In genomic region chr6:107661291-107661690, GRCh38 we compare ENCODE assay signal across 28 cellular contexts.
A peak's percentile ranks its signal among the peaks of the same experiment; 100 is the strongest.
DNase-seq lines count a peak whose midpoint lies in the region; ATAC-seq and TF ChIP-seq lines count a peak whose summit lies in the region.
"Had no signal": no experiment of that assay in that cellular context is flagged by ENCODE, and none has a peak within 500 bp of the region (broad histone marks: within the 10 kb centered on the region; RNA-seq: fewer than 3 reads in every experiment).

No MANE protein-coding gene starts in this region.

- intact Hi-C loops in PC-3 (cut with micrococcal nuclease) = no loop called here
- intact Hi-C loops in activated T-helper 2 cell treated with anti-CD3 and anti-CD28 coated beads, Interferon-gamma antibody, Interleukin-2, Interleukin-4, amounts not matched to agents 10 μg/mL and 5 μg/mL and 100 μg/mL, durations not matched to agents 14 hours and 24 hours and 36 hours (cut with micrococcal nuclease) = no loop called here

- H3K4me3 Mint-ChIP-seq in neural crest cell = peak overlapping the region; percentile 1
- no peak overlapping the region for H3K4me3 Mint-ChIP-seq in stimulated activated memory B cell treated with anti-CD40 and anti-IgM and Interleukin-4, amounts not matched to agents 10 μg/mL and 1 μg/mL and 100 μg/mL, for 72 hours
- H3K4me3 Mint-ChIP-seq in activated T-helper 2 cell treated with anti-CD3 and anti-CD28 coated beads, Interferon-gamma antibody, Interleukin-2, Interleukin-4, amounts not matched to agents 10 μg/mL and 5 μg/mL and 100 μg/mL, durations not matched to agents 14 hours and 24 hours and 36 hours (ENCODE audit: low read depth) = no peak overlapping the region
- H3K4me3 Mint-ChIP-seq: B cell; CD8-positive, alpha-beta T cell had no signal

- no peak overlapping the region for H3K27ac Mint-ChIP-seq in neural crest cell (ENCODE audit: unreplicated experiment)
- H3K27ac Mint-ChIP-seq in stimulated activated memory B cell treated with anti-CD40 and anti-IgM and Interleukin-4, amounts not matched to agents 10 μg/mL and 1 μg/mL and 100 μg/mL, for 72 hours = peak overlapping the region; percentile 51
- H3K27ac Mint-ChIP-seq in activated T-helper 2 cell treated with anti-CD3 and anti-CD28 coated beads, Interferon-gamma antibody, Interleukin-2, Interleukin-4, amounts not matched to agents 10 μg/mL and 5 μg/mL and 100 μg/mL, durations not matched to agents 14 hours and 24 hours and 36 hours = no peak overlapping the region
- H3K27ac Mint-ChIP-seq: B cell; CD8-positive, alpha-beta T cell had no signal

- H3K36me3 Mint-ChIP-seq in neural crest cell (ENCODE audit: low read depth) = peaks cover 12% of the 10 kb centered on the region
- H3K36me3 Mint-ChIP-seq in stimulated activated memory B cell treated with anti-CD40 and anti-IgM and Interleukin-4, amounts not matched to agents 10 μg/mL and 1 μg/mL and 100 μg/mL, for 72 hours = peaks cover 6% of the 10 kb centered on the region
- no peaks in the 10 kb centered on the region for H3K36me3 Mint-ChIP-seq in activated T-helper 2 cell treated with anti-CD3 and anti-CD28 coated beads, Interferon-gamma antibody, Interleukin-2, Interleukin-4, amounts not matched to agents 10 μg/mL and 5 μg/mL and 100 μg/mL, durations not matched to agents 14 hours and 24 hours and 36 hours (ENCODE audit: low read depth)
- H3K36me3 Mint-ChIP-seq: CD8-positive, alpha-beta T cell had no signal

- no peak for TF ChIP-seq CTCF in PC-3 (conservative IDR thresholded peaks at IDR 0.05; ENCODE audit: low read depth, low read length)
- TF ChIP-seq CTCF in neural crest cell (conservative IDR thresholded peaks at IDR 0.05) = no peak

- peaks cover 25% of the 10 kb centered on the region for H3K4me1 ChIP-seq in PC-3 (ENCODE audit: insufficient read depth, low read length)
- H3K4me1 ChIP-seq: Caco-2 had no signal

- no TSS peak for BruUV-seq in PC-3 (replicated peaks; lab: Mats Ljungman, UMichigan)

- H3K4me3 ChIP-seq in PC-3 (ENCODE audit: low read length) = no peak overlapping the region
- H3K4me3 ChIP-seq: GM12878, HAP-1, SJSA1 had no signal

- H3K27me3 Mint-ChIP-seq in neural crest cell (ENCODE audit: low read depth) = no peaks in the 10 kb centered on the region
- no peaks in the 10 kb centered on the region for H3K27me3 Mint-ChIP-seq in stimulated activated memory B cell treated with anti-CD40 and anti-IgM and Interleukin-4, amounts not matched to agents 10 μg/mL and 1 μg/mL and 100 μg/mL, for 72 hours
- peaks cover 22% of the 10 kb centered on the region for H3K27me3 Mint-ChIP-seq in activated T-helper 2 cell treated with anti-CD3 and anti-CD28 coated beads, Interferon-gamma antibody, Interleukin-2, Interleukin-4, amounts not matched to agents 10 μg/mL and 5 μg/mL and 100 μg/mL, durations not matched to agents 14 hours and 24 hours and 36 hours (ENCODE audit: low read depth)
- H3K27me3 Mint-ChIP-seq: B cell had no signal

- no peaks in the 10 kb centered on the region for H3K27me3 ChIP-seq in PC-3 (ENCODE audit: low read length)
- H3K27me3 ChIP-seq: SJSA1 had no signal

- ATAC-seq in PC-3 = no peak
- no peak for ATAC-seq in stimulated activated memory B cell treated with anti-CD40 and anti-IgM and Interleukin-4, amounts not matched to agents 10 μg/mL and 1 μg/mL and 100 μg/mL, for 72 hours
- ATAC-seq: CD8-positive, alpha-beta T cell; GM12878 had no signal

- CTCF ChIA-PET in PC-3 (lab: Charles Lee) = no interaction called here

- no peaks in the 10 kb centered on the region for H4K20me1 ChIP-seq in PC-3 (ENCODE audit: low read length)

- peaks cover 84% of the 10 kb centered on the region for H3K4me1 Mint-ChIP-seq in neural crest cell
- H3K4me1 Mint-ChIP-seq in stimulated activated memory B cell treated with anti-CD40 and anti-IgM and Interleukin-4, amounts not matched to agents 10 μg/mL and 1 μg/mL and 100 μg/mL, for 72 hours = peaks cover 49% of the 10 kb centered on the region
- peaks cover 40% of the 10 kb centered on the region for H3K4me1 Mint-ChIP-seq in activated T-helper 2 cell treated with anti-CD3 and anti-CD28 coated beads, Interferon-gamma antibody, Interleukin-2, Interleukin-4, amounts not matched to agents 10 μg/mL and 5 μg/mL and 100 μg/mL, durations not matched to agents 14 hours and 24 hours and 36 hours (ENCODE audit: low read depth)

- POLR2A ChIA-PET in PC-3 (lab: Charles Lee; ENCODE audit: unreplicated experiment) = no interaction called here

- no peak overlapping the region for H2AFZ ChIP-seq in PC-3 (ENCODE audit: low read length)

- no peaks in the 10 kb centered on the region for H3F3A ChIP-seq in PC-3 (ENCODE audit: low read length, unreplicated experiment)

- H3K27ac ChIP-seq in PC-3 (ENCODE audit: low read length) = peak overlapping the region; percentile 61
- H3K27ac ChIP-seq: 22Rv1, C4-2B, SJSA1 had no signal

- H3K36me3 ChIP-seq in PC-3 (ENCODE audit: low read depth, low read length) = no peaks in the 10 kb centered on the region
- H3K36me3 ChIP-seq: SJSA1 had no signal

- DNase-seq in NCI-H146 (lab: John Stamatoyannopoulos, UW) = peak; percentile 36
- no peak for DNase-seq in NCI-H146 treated with DMSO at 0.1 percent for 48 hours (lab: John Stamatoyannopoulos, UW; ENCODE audit: unreplicated experiment)
- no peak for DNase-seq in PC-3
- DNase-seq in neural crest cell (ENCODE audit: low read depth, low spot score) = no peak
- no peak for DNase-seq in activated T-helper 2 cell treated with anti-CD3 and anti-CD28 coated beads, Interferon-gamma antibody, Interleukin-2, Interleukin-4, amounts not matched to agents 10 μg/mL and 5 μg/mL and 100 μg/mL, durations not matched to agents 14 hours and 24 hours and 36 hours (ENCODE audit: low spot score)
- DNase-seq in nucleus accumbens (lab: John Stamatoyannopoulos, UW) = no peak
- DNase-seq: Caco-2; CD8-positive, alpha-beta T cell; DMS 273 treated with DMSO at 0.1 percent for 48 hours; DMS79; EL; GDM1; GOT3; KBM-7; MM.1S; NCI-H1417; NCI-H187; NCI-H2171 treated with DMSO at 0.1 percent for 48 hours; NCI-H345; NCI-H510A treated with DMSO at 0.1 percent for 48 hours; Right ventricle myocardium superior had no signal

- no peaks in the 10 kb centered on the region for H3K9me2 ChIP-seq in PC-3 (replicated peaks; ENCODE audit: low read length)

- no peaks in the 10 kb centered on the region for H3K79me2 ChIP-seq in PC-3 (ENCODE audit: low read length)

- H3K9ac ChIP-seq in PC-3 (ENCODE audit: low read length) = no peak overlapping the region

- H3K4me2 ChIP-seq in PC-3 (ENCODE audit: low read length) = peak overlapping the region; percentile 22; the same call in 1 of the 2 replicates

- H3K9me3 Mint-ChIP-seq in neural crest cell = no peaks in the 10 kb centered on the region
- H3K9me3 Mint-ChIP-seq in stimulated activated memory B cell treated with anti-CD40 and anti-IgM and Interleukin-4, amounts not matched to agents 10 μg/mL and 1 μg/mL and 100 μg/mL, for 72 hours = no peaks in the 10 kb centered on the region
- H3K9me3 Mint-ChIP-seq in activated T-helper 2 cell treated with anti-CD3 and anti-CD28 coated beads, Interferon-gamma antibody, Interleukin-2, Interleukin-4, amounts not matched to agents 10 μg/mL and 5 μg/mL and 100 μg/mL, durations not matched to agents 14 hours and 24 hours and 36 hours = no peaks in the 10 kb centered on the region
- H3K9me3 Mint-ChIP-seq: CD8-positive, alpha-beta T cell had no signal

- H3K9me3 ChIP-seq in PC-3 (ENCODE audit: low read length) = no peaks in the 10 kb centered on the region
- H3K9me3 ChIP-seq: Caco-2, HAP-1, SJSA1 had no signal
